12 cellular contexts compared by ENCODE assay signal in genomic region chr6:105428342-105428957, GRCh38. TPM values are rescaled to one million over a fixed set of nuclear protein-coding genes. Genes with fewer than 3 reads are reported as not detected.
DNase-seq lines count a peak whose midpoint lies in the region; ATAC-seq and TF ChIP-seq lines count a peak whose summit lies in the region.
"Had no signal": no experiment of that assay in that cellular context is flagged by ENCODE, and none has a peak within 500 bp of the region (broad histone marks: within the 10 kb centered on the region; RNA-seq: fewer than 3 reads in every experiment).

No MANE protein-coding gene starts in this region.

- H3K36me3 Mint-ChIP-seq in progenitor cell of endocrine pancreas (ENCODE audit: insufficient read depth) (no peaks in the 10 kb centered on the region), WTC11 (no peaks in the 10 kb centered on the region)

- peak overlapping the region; percentile 12 for H3K27ac Mint-ChIP-seq in progenitor cell of endocrine pancreas
- no peak overlapping the region for H3K27ac Mint-ChIP-seq in WTC11

- H3K4me3 ChIP-seq in fibroblast of the aortic adventitia (ENCODE audit: low read depth, low read length): no peak overlapping the region
- H3K4me3 ChIP-seq: coronary artery had no signal

- H3K9me3 Mint-ChIP-seq in progenitor cell of endocrine pancreas (ENCODE audit: low read depth) (no peaks in the 10 kb centered on the region), WTC11 (no peaks in the 10 kb centered on the region)

- H3K4me3 Mint-ChIP-seq in progenitor cell of endocrine pancreas (ENCODE audit: low read depth) (no peak overlapping the region), WTC11 (no peak overlapping the region)

- peaks cover 4% of the 10 kb centered on the region for H3K27me3 Mint-ChIP-seq in progenitor cell of endocrine pancreas
- H3K27me3 Mint-ChIP-seq in WTC11 (ENCODE audit: low read depth): no peaks in the 10 kb centered on the region

- CTCF ChIA-PET in WTC11 (lab: Charles Lee): no interaction called here

- POLR2A ChIA-PET in WTC11 (lab: Charles Lee): no interaction called here

- peak; percentile 74 for DNase-seq in EH (ENCODE audit: low read depth)
- peak; percentile 43 for DNase-seq in SW480 (ENCODE audit: low spot score)
- peak; percentile 91 for DNase-seq in fibroblast of the aortic adventitia (ENCODE audit: low read depth)
- DNase-seq in progenitor cell of endocrine pancreas (ENCODE audit: low spot score, unreplicated experiment): no peak
- DNase-seq in WTC11 (ENCODE audit: low spot score): no peak
- no peak for DNase-seq in NCI-H2081 treated with DMSO at 0.1 percent for 48 hours (lab: John Stamatoyannopoulos, UW)
- DNase-seq: left ventricle myocardium superior; NCI-H748 treated with DMSO at 0.1 percent for 48 hours; stimulated activated CD4-positive, alpha-beta T cell treated with anti-CD3 and anti-CD28 coated beads, Interleukin-2, amount 100 ng/mL, for 24 hours had no signal

- no peak for TF ChIP-seq CTCF in fibroblast of the aortic adventitia (IDR thresholded peaks at IDR 0.05; ENCODE audit: insufficient read depth, low read length)
- TF ChIP-seq CTCF in progenitor cell of endocrine pancreas (IDR thresholded peaks at IDR 0.05; ENCODE audit: unreplicated experiment): no peak
- TF ChIP-seq CTCF in WTC11 (IDR thresholded peaks at IDR 0.05): no peak

- no peak for ATAC-seq in GM18498 (IDR thresholded peaks at IDR 0.05; ENCODE audit: unreplicated experiment)
- ATAC-seq in WTC11: no peak; the same call in 1 of the 2 replicates
- no peak for ATAC-seq in HG02678 (IDR thresholded peaks at IDR 0.05; ENCODE audit: unreplicated experiment)
- ATAC-seq: left ventricle myocardium superior had no signal

- H3K4me1 Mint-ChIP-seq in progenitor cell of endocrine pancreas (ENCODE audit: low read depth) (peaks cover 21% of the 10 kb centered on the region), WTC11 (peaks cover 13% of the 10 kb centered on the region)

TF ChIP-seq in WTC11, 78 proteins besides CTCF, POLR2A, EP300 and RAD21:
- TF ChIP-seq FOXP1 (CRISPR knock-in tag; IDR thresholded peaks at IDR 0.05; ENCODE audit: borderline replicate concordance) (no peak), PRDM15 (CRISPR knock-in tag; IDR thresholded peaks at IDR 0.05) (no peak), OVOL2 (CRISPR knock-in tag; IDR thresholded peaks at IDR 0.05; ENCODE audit: borderline replicate concordance) (no peak), IRF1 (CRISPR knock-in tag; IDR thresholded peaks at IDR 0.05) (no peak), ATF3 (CRISPR knock-in tag; conservative IDR thresholded peaks at IDR 0.05) (no peak), TEAD4 (CRISPR knock-in tag; IDR thresholded peaks at IDR 0.05) (no peak), GTF2I (CRISPR knock-in tag; conservative IDR thresholded peaks at IDR 0.05) (no peak), HMGXB4 (CRISPR knock-in tag; IDR thresholded peaks at IDR 0.05) (no peak), JAZF1 (CRISPR knock-in tag; IDR thresholded peaks at IDR 0.05) (no peak), ZNF512 (CRISPR knock-in tag; IDR thresholded peaks at IDR 0.05; ENCODE audit: borderline replicate concordance) (no peak), E2F4 (CRISPR knock-in tag; IDR thresholded peaks at IDR 0.05; ENCODE audit: borderline replicate concordance, low read depth) (no peak)

RNA-seq across cellular contexts. Expression of gene PREP, which starts 25.6 kb away (rescaled TPM):
- total RNA-seq in fibroblast of the aortic adventitia (ENCODE audit: low replicate concordance): 9.0 and 18.1 TPM in 2 replicates
- 42.8 and 43.3 TPM in 2 replicates for total RNA-seq in progenitor cell of endocrine pancreas
- total RNA-seq in WTC11 (2021): 58.8 to 68.5 TPM (median 66.3 TPM) in 3 replicates

Comparison
In these comparisons a context has a peak if more than half of its experiments do, and no peak if none do; other contexts are left out.
1. DNase-seq: peak in EH (single experiment), SW480 (single experiment) and fibroblast of the aortic adventitia (single experiment); none in progenitor cell of endocrine pancreas (single experiment), WTC11 (single experiment) and NCI-H2081 treated with DMSO at 0.1 percent for 48 hours (single experiment).